8 cellular contexts compared by ENCODE assay signal in the genomic region with DNA sequence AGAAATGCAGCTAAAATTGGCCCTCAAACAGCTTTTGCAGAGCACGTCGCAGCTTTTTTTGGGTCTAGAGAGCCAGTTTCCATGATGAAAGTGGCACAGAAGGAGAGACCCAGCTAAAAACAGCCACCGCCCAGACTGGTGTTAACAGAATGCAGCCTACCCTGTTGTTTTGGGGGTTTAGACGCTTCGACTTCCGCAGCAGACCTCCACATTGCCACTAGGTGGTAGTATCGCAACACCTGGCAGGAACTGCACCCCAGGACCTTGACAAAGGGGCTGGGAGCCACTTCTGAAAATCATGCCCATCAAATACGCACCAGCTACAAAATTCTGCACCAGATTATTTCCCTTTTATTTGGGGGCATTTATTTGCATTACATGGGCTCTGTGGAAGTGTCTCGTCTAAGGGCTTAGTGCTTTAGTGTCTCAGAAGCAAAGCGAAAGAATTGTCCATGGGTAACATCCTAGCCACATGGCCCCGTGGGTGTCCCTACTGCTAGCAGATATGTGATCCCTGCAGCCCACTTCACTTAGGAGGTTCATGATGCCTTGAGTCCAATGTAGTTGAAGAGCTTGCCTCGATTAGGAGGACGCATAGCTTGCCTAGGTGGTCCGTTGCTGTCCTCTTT.
DNase-seq lines count a peak whose midpoint lies in the region; ATAC-seq and TF ChIP-seq lines count a peak whose summit lies in the region.
"Had no signal": no experiment of that assay in that cellular context is flagged by ENCODE, and none has a peak within 500 bp of the region (broad histone marks: within the 10 kb centered on the region; RNA-seq: fewer than 3 reads in every experiment).

No MANE protein-coding gene starts in this region.

- H3K4me1 ChIP-seq in DND-41 (ENCODE audit: insufficient read depth, low read length) (no peaks in the 10 kb centered on the region), NT2/D1 (ENCODE audit: insufficient read depth, insufficient read length) (peaks cover 2% of the 10 kb centered on the region), lower lobe of right lung (no peaks in the 10 kb centered on the region)

- no peaks in the 10 kb centered on the region for H3K4me1 Mint-ChIP-seq in chondrocyte (ENCODE audit: low read depth)

- no peak overlapping the region for H3K4me3 Mint-ChIP-seq in chondrocyte (ENCODE audit: unreplicated experiment)
- H3K4me3 Mint-ChIP-seq: T-helper 1 cell treated with Interleukin-12 subunit alpha and Interleukin-12 subunit beta and Interleukin-4 antibody, amounts not matched to agents 30 μg/mL and 1 μg/mL, for 36 hours had no signal

- H3K4me3 ChIP-seq in DND-41 (ENCODE audit: low read depth in 1 of 2, low read length in 2 of 2) (no peak overlapping the region), NT2/D1 (ENCODE audit: insufficient read length, low read depth) (no peak overlapping the region), lower lobe of right lung (no peak overlapping the region)

- no peak overlapping the region for H3K27ac ChIP-seq in DND-41 (ENCODE audit: low read length)
- H3K27ac ChIP-seq in lower lobe of right lung, result no peak overlapping the region

- H3K36me3 Mint-ChIP-seq in chondrocyte (ENCODE audit: low read depth), result no peaks in the 10 kb centered on the region

- no peak overlapping the region for H3K4me2 ChIP-seq in DND-41 (ENCODE audit: insufficient read depth, low read length)

- H2AFZ ChIP-seq in DND-41 (ENCODE audit: low read depth, low read length), result no peak overlapping the region

- H3K27me3 ChIP-seq in DND-41 (ENCODE audit: insufficient read depth, low read length, poor library complexity), result peaks cover 6% of the 10 kb centered on the region
- H3K27me3 ChIP-seq in NT2/D1 (ENCODE audit: insufficient read depth, insufficient read length), result no peaks in the 10 kb centered on the region
- H3K27me3 ChIP-seq in lower lobe of right lung (ENCODE audit: low read depth), result peaks cover 8% of the 10 kb centered on the region

- H3K27me3 Mint-ChIP-seq in chondrocyte (ENCODE audit: low read depth), result no peaks in the 10 kb centered on the region

- H3K27ac Mint-ChIP-seq in chondrocyte (ENCODE audit: unreplicated experiment), result no peak overlapping the region
- H3K27ac Mint-ChIP-seq: T-helper 1 cell treated with Interleukin-12 subunit alpha and Interleukin-12 subunit beta and Interleukin-4 antibody, amounts not matched to agents 30 μg/mL and 1 μg/mL, for 36 hours had no signal

- no peak overlapping the region for H3K9ac ChIP-seq in DND-41 (ENCODE audit: low read depth, low read length)
- no peak overlapping the region for H3K9ac ChIP-seq in NT2/D1 (ENCODE audit: insufficient read length, low read depth)

- TF ChIP-seq CTCF in DND-41 (IDR thresholded peaks at IDR 0.05; ENCODE audit: borderline replicate concordance, extremely low read depth, low read length, poor library complexity, severe bottlenecking) (peak; percentile 87), chondrocyte (IDR thresholded peaks at IDR 0.05) (peak; percentile 72), lower lobe of right lung (IDR thresholded peaks at IDR 0.05) (peak; percentile 53)

- peak; percentile 47 for DNase-seq in DND-41
- DNase-seq in NT2/D1 (ENCODE audit: low read depth, low spot score), result peak; percentile 64
- no peak for DNase-seq in chondrocyte (ENCODE audit: low spot score)
- DNase-seq in lower lobe of right lung, result no peak
- DNase-seq in central memory CD4-positive, alpha-beta T cell, result no peak

- H3K36me3 ChIP-seq in DND-41 (ENCODE audit: insufficient read depth, low read length) (no peaks in the 10 kb centered on the region), NT2/D1 (ENCODE audit: insufficient read depth, insufficient read length, low read length) (no peaks in the 10 kb centered on the region), lower lobe of right lung (no peaks in the 10 kb centered on the region)

- intact Hi-C loops in lower lobe of right lung (cut with DNase I), result no loop called here

- ATAC-seq in DND-41 (ENCODE audit: insufficient read depth, low read depth), result peak; percentile 60; the same call in 2 of the 3 replicates
- ATAC-seq in GM21526 (IDR thresholded peaks at IDR 0.05; ENCODE audit: low FRiP score, unreplicated experiment), result peak; percentile 62
- no peak for ATAC-seq in lower lobe of right lung
- no peak for ATAC-seq in GM18873 (IDR thresholded peaks at IDR 0.05; ENCODE audit: low FRiP score, unreplicated experiment)

- H4K20me1 ChIP-seq in DND-41 (ENCODE audit: insufficient read depth, low read length), result no peaks in the 10 kb centered on the region

- no peaks in the 10 kb centered on the region for H3K79me2 ChIP-seq in DND-41 (ENCODE audit: insufficient read depth, low read length)

- H3K9me3 ChIP-seq in DND-41 (ENCODE audit: insufficient read depth, low read length, severe bottlenecking), result no peaks in the 10 kb centered on the region
- no peaks in the 10 kb centered on the region for H3K9me3 ChIP-seq in NT2/D1 (ENCODE audit: insufficient read depth, low read length)
- no peaks in the 10 kb centered on the region for H3K9me3 ChIP-seq in lower lobe of right lung

- no peaks in the 10 kb centered on the region for H3K9me3 Mint-ChIP-seq in chondrocyte (ENCODE audit: low read depth)
- H3K9me3 Mint-ChIP-seq: T-helper 1 cell treated with Interleukin-12 subunit alpha and Interleukin-12 subunit beta and Interleukin-4 antibody, amounts not matched to agents 30 μg/mL and 1 μg/mL, for 36 hours had no signal

Comparison
In these comparisons a context has a peak if more than half of its experiments do, and no peak if none do; other contexts are left out.
1. ATAC-seq: peak in DND-41 (single experiment) and GM21526 (single experiment); none in lower lobe of right lung (0 of 2) and GM18873 (single experiment).
2. DNase-seq: peak in DND-41 (single experiment) and NT2/D1 (single experiment); none in chondrocyte (single experiment), lower lobe of right lung (single experiment) and central memory CD4-positive, alpha-beta T cell (single experiment).
3. Peak in every context shown above with its lines, with median percentiles within 50 percentile points of each other: CTCF ChIP-seq.